ENCODE assay signal across 1 cellular context in the genomic region with DNA sequence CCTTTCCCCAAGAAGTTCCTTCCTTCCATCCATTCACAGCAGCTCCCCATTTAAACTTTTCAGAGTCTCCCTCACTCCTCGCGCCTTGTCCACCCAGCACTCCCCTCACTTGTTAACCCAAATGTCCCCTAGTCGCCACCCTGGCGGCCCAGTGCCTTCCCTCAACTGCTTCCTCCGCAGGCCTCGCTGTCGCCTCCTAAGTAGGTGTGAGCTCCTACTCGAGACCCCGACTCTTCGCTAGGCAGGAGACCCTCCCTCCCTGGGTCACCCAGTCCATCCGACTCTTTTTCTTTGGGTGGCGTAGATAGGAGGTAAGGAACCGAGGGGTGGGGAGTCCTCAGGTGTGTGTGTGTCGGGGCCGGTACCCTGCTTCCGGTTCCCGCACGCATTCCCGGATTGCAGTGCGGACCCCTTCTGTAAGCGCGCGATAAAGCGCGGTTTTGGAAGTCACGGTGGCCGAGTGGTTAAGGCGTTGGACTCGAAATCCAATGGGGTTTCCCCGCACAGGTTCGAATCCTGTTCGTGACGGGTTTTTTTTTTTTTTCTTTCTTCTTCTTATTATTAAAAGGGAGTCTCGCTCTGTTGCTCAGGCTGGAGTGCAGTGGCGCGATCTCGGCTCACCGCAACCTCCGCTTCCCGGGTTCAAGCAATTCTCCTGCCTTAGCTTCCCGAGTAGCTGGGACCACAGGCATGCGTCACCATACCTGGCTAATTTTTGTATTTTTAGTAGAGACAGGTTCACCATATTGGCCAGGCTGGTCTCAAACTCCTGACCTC.
TF ChIP-seq lines count a peak whose summit lies in the region.

No MANE protein-coding gene starts in this region.

TF ChIP-seq in HepG2, 621 proteins besides CTCF, POLR2A, EP300 and RAD21 (continued from another document and continues in another):
- TF ChIP-seq, protein P1, sequence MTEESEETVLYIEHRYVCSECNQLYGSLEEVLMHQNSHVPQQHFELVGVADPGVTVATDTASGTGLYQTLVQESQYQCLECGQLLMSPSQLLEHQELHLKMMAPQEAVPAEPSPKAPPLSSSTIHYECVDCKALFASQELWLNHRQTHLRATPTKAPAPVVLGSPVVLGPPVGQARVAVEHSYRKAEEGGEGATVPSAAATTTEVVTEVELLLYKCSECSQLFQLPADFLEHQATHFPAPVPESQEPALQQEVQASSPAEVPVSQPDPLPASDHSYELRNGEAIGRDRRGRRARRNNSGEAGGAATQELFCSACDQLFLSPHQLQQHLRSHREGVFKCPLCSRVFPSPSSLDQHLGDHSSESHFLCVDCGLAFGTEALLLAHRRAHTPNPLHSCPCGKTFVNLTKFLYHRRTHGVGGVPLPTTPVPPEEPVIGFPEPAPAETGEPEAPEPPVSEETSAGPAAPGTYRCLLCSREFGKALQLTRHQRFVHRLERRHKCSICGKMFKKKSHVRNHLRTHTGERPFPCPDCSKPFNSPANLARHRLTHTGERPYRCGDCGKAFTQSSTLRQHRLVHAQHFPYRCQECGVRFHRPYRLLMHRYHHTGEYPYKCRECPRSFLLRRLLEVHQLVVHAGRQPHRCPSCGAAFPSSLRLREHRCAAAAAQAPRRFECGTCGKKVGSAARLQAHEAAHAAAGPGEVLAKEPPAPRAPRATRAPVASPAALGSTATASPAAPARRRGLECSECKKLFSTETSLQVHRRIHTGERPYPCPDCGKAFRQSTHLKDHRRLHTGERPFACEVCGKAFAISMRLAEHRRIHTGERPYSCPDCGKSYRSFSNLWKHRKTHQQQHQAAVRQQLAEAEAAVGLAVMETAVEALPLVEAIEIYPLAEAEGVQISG (CRISPR knock-in tag; IDR thresholded peaks at IDR 0.05) = no peak
- TF ChIP-seq, protein P2, sequence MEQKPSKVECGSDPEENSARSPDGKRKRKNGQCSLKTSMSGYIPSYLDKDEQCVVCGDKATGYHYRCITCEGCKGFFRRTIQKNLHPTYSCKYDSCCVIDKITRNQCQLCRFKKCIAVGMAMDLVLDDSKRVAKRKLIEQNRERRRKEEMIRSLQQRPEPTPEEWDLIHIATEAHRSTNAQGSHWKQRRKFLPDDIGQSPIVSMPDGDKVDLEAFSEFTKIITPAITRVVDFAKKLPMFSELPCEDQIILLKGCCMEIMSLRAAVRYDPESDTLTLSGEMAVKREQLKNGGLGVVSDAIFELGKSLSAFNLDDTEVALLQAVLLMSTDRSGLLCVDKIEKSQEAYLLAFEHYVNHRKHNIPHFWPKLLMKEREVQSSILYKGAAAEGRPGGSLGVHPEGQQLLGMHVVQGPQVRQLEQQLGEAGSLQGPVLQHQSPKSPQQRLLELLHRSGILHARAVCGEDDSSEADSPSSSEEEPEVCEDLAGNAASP (CRISPR knock-in tag; IDR thresholded peaks at IDR 0.05; ENCODE audit: borderline replicate concordance) = 0 out of 2 replicates have a peak, but pooled peaks have one; percentile 44
- TF ChIP-seq ZNF775 (CRISPR knock-in tag; IDR thresholded peaks at IDR 0.05; ENCODE audit: borderline replicate concordance) (0 out of 2 replicates have a peak, but pooled peaks have one; percentile 25), HMG20B (CRISPR knock-in tag; conservative IDR thresholded peaks at IDR 0.05) (0 out of 2 replicates have a peak, but pooled peaks have one; percentile 38), ZNF761 (CRISPR knock-in tag; conservative IDR thresholded peaks at IDR 0.05) (no peak; the same call in 1 of the 2 replicates), ZNF629 (CRISPR knock-in tag; conservative IDR thresholded peaks at IDR 0.05) (peak; percentile 74), GABPA (IDR thresholded peaks at IDR 0.05; ENCODE audit: low read depth, low read length) (peak; percentile 53), GABPA (CRISPR knock-in tag; IDR thresholded peaks at IDR 0.05; ENCODE audit: low read depth) (peak; percentile 88), ZNF430 (CRISPR knock-in tag; IDR thresholded peaks at IDR 0.05) (no peak), TSC22D2 (CRISPR knock-in tag; IDR thresholded peaks at IDR 0.05; ENCODE audit: borderline replicate concordance) (no peak), ZNF766 (CRISPR knock-in tag; IDR thresholded peaks at IDR 0.05; ENCODE audit: borderline replicate concordance) (no peak), ZNF367 (CRISPR knock-in tag; IDR thresholded peaks at IDR 0.05; ENCODE audit: borderline replicate concordance) (no peak), PAWR (CRISPR knock-in tag; IDR thresholded peaks at IDR 0.05; ENCODE audit: borderline replicate concordance) (no peak), ZNF782 (CRISPR knock-in tag; IDR thresholded peaks at IDR 0.05; ENCODE audit: borderline replicate concordance) (peak; percentile 67), STAG1 (CRISPR knock-in tag; IDR thresholded peaks at IDR 0.05) (no peak), ZNF136 (CRISPR knock-in tag; IDR thresholded peaks at IDR 0.05; ENCODE audit: low read depth) (no peak), KDM5B (CRISPR knock-in tag; IDR thresholded peaks at IDR 0.05; ENCODE audit: borderline replicate concordance) (peak; percentile 37; the same call in 1 of the 2 replicates), ZNF30 (CRISPR knock-in tag; IDR thresholded peaks at IDR 0.05) (no peak), KDM6A (CRISPR knock-in tag; IDR thresholded peaks at IDR 0.05; ENCODE audit: low read depth) (no peak), MTF2 (CRISPR knock-in tag; IDR thresholded peaks at IDR 0.05; ENCODE audit: borderline replicate concordance) (no peak), IKZF1 (IDR thresholded peaks at IDR 0.05) (no peak), THYN1 (CRISPR knock-in tag; IDR thresholded peaks at IDR 0.05; ENCODE audit: borderline replicate concordance, low read depth) (no peak), ISL2 (CRISPR knock-in tag; IDR thresholded peaks at IDR 0.05) (peak; percentile 54; the same call in 1 of the 2 replicates), CHD4 (IDR thresholded peaks at IDR 0.05; ENCODE audit: borderline replicate concordance, low read length) (no peak), ZNF652 (CRISPR knock-in tag; IDR thresholded peaks at IDR 0.05; ENCODE audit: borderline replicate concordance, low read depth) (peak; percentile 45; the same call in 1 of the 2 replicates), ZNF607 (CRISPR knock-in tag; IDR thresholded peaks at IDR 0.05; ENCODE audit: borderline replicate concordance) (no peak), FOXA1 (IDR thresholded peaks at IDR 0.05) (no peak), FOXA1 (CRISPR knock-in tag; IDR thresholded peaks at IDR 0.05) (no peak), ZNF543 (CRISPR knock-in tag; IDR thresholded peaks at IDR 0.05) (0 out of 2 replicates have a peak, but pooled peaks have one; percentile 48), ZFP82 (CRISPR knock-in tag; IDR thresholded peaks at IDR 0.05; ENCODE audit: borderline replicate concordance) (no peak), CBX5 (CRISPR knock-in tag; IDR thresholded peaks at IDR 0.05; ENCODE audit: borderline replicate concordance) (no peak), AGO2 (optimal IDR thresholded peaks at IDR 0.05; ENCODE audit: low read depth, low read length) (no peak), RNF2 (conservative IDR thresholded peaks at IDR 0.05; ENCODE audit: low read depth) (no peak), ZNF547 (CRISPR knock-in tag; IDR thresholded peaks at IDR 0.05) (no peak), DR1 (CRISPR knock-in tag; IDR thresholded peaks at IDR 0.05) (no peak), FOXO1 (CRISPR knock-in tag; IDR thresholded peaks at IDR 0.05) (no peak; the same call in 1 of the 2 replicates), ZNF660 (CRISPR knock-in tag; IDR thresholded peaks at IDR 0.05; ENCODE audit: borderline replicate concordance, low read depth) (no peak), ARHGAP35 (CRISPR knock-in tag; IDR thresholded peaks at IDR 0.05; ENCODE audit: borderline replicate concordance) (no peak), ZNF598 (CRISPR knock-in tag; IDR thresholded peaks at IDR 0.05; ENCODE audit: borderline replicate concordance) (peak; percentile 35; the same call in 1 of the 2 replicates)
- TF ChIP-seq, protein P3, sequence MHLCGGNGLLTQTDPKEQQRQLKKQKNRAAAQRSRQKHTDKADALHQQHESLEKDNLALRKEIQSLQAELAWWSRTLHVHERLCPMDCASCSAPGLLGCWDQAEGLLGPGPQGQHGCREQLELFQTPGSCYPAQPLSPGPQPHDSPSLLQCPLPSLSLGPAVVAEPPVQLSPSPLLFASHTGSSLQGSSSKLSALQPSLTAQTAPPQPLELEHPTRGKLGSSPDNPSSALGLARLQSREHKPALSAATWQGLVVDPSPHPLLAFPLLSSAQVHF (CRISPR knock-in tag; IDR thresholded peaks at IDR 0.05) = peak; percentile 21; the same call in 1 of the 2 replicates
- TF ChIP-seq, protein P4, sequence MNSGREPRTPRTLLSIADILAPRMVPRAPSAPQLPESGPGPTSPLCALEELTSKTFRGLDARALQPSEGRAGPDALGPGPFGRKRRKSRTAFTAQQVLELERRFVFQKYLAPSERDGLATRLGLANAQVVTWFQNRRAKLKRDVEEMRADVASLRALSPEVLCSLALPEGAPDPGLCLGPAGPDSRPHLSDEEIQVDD (CRISPR knock-in tag; IDR thresholded peaks at IDR 0.05; ENCODE audit: borderline replicate concordance) = no peak
- TF ChIP-seq, protein P5, sequence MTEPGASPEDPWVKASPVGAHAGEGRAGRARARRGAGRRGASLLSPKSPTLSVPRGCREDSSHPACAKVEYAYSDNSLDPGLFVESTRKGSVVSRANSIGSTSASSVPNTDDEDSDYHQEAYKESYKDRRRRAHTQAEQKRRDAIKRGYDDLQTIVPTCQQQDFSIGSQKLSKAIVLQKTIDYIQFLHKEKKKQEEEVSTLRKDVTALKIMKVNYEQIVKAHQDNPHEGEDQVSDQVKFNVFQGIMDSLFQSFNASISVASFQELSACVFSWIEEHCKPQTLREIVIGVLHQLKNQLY (CRISPR knock-in tag; IDR thresholded peaks at IDR 0.05) = 0 out of 2 replicates have a peak, but pooled peaks have one; percentile 46
- TF ChIP-seq, protein P6, sequence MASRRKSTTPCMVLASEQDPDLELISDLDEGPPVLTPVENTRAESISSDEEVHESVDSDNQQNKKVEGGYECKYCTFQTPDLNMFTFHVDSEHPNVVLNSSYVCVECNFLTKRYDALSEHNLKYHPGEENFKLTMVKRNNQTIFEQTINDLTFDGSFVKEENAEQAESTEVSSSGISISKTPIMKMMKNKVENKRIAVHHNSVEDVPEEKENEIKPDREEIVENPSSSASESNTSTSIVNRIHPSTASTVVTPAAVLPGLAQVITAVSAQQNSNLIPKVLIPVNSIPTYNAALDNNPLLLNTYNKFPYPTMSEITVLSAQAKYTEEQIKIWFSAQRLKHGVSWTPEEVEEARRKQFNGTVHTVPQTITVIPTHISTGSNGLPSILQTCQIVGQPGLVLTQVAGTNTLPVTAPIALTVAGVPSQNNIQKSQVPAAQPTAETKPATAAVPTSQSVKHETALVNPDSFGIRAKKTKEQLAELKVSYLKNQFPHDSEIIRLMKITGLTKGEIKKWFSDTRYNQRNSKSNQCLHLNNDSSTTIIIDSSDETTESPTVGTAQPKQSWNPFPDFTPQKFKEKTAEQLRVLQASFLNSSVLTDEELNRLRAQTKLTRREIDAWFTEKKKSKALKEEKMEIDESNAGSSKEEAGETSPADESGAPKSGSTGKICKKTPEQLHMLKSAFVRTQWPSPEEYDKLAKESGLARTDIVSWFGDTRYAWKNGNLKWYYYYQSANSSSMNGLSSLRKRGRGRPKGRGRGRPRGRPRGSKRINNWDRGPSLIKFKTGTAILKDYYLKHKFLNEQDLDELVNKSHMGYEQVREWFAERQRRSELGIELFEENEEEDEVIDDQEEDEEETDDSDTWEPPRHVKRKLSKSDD (CRISPR knock-in tag; IDR thresholded peaks at IDR 0.05; ENCODE audit: low read depth) = no peak
- TF ChIP-seq, protein P7, sequence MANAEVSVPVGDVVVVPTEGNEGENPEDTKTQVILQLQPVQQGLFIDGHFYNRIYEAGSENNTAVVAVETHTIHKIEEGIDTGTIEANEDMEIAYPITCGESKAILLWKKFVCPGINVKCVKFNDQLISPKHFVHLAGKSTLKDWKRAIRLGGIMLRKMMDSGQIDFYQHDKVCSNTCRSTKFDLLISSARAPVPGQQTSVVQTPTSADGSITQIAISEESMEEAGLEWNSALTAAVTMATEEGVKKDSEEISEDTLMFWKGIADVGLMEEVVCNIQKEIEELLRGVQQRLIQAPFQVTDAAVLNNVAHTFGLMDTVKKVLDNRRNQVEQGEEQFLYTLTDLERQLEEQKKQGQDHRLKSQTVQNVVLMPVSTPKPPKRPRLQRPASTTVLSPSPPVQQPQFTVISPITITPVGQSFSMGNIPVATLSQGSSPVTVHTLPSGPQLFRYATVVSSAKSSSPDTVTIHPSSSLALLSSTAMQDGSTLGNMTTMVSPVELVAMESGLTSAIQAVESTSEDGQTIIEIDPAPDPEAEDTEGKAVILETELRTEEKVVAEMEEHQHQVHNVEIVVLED (CRISPR knock-in tag; IDR thresholded peaks at IDR 0.05; ENCODE audit: borderline replicate concordance) = no peak; the same call in 1 of the 2 replicates
- TF ChIP-seq, protein P8, sequence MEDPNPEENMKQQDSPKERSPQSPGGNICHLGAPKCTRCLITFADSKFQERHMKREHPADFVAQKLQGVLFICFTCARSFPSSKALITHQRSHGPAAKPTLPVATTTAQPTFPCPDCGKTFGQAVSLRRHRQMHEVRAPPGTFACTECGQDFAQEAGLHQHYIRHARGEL (CRISPR knock-in tag; IDR thresholded peaks at IDR 0.05) = no peak
- TF ChIP-seq, protein P9, sequence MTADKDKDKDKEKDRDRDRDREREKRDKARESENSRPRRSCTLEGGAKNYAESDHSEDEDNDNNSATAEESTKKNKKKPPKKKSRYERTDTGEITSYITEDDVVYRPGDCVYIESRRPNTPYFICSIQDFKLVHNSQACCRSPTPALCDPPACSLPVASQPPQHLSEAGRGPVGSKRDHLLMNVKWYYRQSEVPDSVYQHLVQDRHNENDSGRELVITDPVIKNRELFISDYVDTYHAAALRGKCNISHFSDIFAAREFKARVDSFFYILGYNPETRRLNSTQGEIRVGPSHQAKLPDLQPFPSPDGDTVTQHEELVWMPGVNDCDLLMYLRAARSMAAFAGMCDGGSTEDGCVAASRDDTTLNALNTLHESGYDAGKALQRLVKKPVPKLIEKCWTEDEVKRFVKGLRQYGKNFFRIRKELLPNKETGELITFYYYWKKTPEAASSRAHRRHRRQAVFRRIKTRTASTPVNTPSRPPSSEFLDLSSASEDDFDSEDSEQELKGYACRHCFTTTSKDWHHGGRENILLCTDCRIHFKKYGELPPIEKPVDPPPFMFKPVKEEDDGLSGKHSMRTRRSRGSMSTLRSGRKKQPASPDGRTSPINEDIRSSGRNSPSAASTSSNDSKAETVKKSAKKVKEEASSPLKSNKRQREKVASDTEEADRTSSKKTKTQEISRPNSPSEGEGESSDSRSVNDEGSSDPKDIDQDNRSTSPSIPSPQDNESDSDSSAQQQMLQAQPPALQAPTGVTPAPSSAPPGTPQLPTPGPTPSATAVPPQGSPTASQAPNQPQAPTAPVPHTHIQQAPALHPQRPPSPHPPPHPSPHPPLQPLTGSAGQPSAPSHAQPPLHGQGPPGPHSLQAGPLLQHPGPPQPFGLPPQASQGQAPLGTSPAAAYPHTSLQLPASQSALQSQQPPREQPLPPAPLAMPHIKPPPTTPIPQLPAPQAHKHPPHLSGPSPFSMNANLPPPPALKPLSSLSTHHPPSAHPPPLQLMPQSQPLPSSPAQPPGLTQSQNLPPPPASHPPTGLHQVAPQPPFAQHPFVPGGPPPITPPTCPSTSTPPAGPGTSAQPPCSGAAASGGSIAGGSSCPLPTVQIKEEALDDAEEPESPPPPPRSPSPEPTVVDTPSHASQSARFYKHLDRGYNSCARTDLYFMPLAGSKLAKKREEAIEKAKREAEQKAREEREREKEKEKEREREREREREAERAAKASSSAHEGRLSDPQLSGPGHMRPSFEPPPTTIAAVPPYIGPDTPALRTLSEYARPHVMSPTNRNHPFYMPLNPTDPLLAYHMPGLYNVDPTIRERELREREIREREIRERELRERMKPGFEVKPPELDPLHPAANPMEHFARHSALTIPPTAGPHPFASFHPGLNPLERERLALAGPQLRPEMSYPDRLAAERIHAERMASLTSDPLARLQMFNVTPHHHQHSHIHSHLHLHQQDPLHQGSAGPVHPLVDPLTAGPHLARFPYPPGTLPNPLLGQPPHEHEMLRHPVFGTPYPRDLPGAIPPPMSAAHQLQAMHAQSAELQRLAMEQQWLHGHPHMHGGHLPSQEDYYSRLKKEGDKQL (CRISPR knock-in tag; IDR thresholded peaks at IDR 0.05; ENCODE audit: low read depth) = no peak
